In the genomic region with DNA sequence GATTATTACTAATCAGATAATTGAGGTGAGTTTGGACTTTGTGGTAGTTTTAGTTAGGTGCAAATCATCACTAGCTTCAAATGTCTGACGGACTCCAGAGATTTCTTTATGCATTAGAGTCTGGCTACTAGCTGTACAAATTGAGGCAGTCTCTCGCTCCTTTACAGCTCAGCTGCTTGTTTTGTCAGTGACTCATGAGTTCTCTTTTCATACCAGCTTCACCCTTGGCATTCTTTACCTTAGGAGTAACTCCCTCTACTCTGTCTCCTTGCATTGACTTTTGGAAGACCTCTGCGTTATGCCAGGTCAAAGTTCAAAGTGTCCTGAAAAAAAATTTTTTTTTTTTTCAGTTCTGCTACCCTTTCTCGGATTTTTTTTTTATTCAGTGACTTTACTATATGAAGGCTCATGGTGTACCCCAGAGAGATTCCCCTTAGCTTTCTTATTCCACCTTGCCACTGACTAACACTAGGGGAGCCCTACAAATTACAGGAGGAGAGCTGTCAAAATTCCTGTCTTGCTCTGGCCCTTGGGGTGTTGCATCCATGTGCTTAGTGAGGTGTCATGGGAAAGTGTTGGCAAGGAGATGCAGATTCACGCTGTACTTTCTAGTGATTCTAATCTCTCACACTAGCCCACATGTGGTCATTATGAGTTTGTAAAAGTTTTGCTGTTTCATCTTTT, we compare ENCODE assay signal across 2 cellular contexts.
TF ChIP-seq lines count a peak whose summit lies in the region.

No MANE protein-coding gene starts in this region.

TF ChIP-seq in SK-N-SH treated with all-trans-retinoic acid at 6 μM for 48 hours, 23 proteins besides CTCF, POLR2A, EP300 and RAD21 (continued from another document):
- TF ChIP-seq, protein P1, sequence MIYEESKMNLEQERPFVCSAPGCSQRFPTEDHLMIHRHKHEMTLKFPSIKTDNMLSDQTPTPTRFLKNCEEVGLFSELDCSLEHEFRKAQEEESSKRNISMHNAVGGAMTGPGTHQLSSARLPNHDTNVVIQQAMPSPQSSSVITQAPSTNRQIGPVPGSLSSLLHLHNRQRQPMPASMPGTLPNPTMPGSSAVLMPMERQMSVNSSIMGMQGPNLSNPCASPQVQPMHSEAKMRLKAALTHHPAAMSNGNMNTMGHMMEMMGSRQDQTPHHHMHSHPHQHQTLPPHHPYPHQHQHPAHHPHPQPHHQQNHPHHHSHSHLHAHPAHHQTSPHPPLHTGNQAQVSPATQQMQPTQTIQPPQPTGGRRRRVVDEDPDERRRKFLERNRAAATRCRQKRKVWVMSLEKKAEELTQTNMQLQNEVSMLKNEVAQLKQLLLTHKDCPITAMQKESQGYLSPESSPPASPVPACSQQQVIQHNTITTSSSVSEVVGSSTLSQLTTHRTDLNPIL (CRISPR knock-in tag; IDR thresholded peaks at IDR 0.05; ENCODE audit: low read depth) = no peak
- TF ChIP-seq ISL1 (CRISPR knock-in tag; IDR thresholded peaks at IDR 0.05) (peak; percentile 52; the same call in 1 of the 2 replicates), SNAI2 (CRISPR knock-in tag; IDR thresholded peaks at IDR 0.05) (no peak), ESRRG (CRISPR knock-in tag; IDR thresholded peaks at IDR 0.05) (no peak)

TF ChIP-seq in SK-N-SH, 30 proteins besides CTCF, POLR2A, EP300 and RAD21 (continued from another document):
- TF ChIP-seq, protein P2, sequence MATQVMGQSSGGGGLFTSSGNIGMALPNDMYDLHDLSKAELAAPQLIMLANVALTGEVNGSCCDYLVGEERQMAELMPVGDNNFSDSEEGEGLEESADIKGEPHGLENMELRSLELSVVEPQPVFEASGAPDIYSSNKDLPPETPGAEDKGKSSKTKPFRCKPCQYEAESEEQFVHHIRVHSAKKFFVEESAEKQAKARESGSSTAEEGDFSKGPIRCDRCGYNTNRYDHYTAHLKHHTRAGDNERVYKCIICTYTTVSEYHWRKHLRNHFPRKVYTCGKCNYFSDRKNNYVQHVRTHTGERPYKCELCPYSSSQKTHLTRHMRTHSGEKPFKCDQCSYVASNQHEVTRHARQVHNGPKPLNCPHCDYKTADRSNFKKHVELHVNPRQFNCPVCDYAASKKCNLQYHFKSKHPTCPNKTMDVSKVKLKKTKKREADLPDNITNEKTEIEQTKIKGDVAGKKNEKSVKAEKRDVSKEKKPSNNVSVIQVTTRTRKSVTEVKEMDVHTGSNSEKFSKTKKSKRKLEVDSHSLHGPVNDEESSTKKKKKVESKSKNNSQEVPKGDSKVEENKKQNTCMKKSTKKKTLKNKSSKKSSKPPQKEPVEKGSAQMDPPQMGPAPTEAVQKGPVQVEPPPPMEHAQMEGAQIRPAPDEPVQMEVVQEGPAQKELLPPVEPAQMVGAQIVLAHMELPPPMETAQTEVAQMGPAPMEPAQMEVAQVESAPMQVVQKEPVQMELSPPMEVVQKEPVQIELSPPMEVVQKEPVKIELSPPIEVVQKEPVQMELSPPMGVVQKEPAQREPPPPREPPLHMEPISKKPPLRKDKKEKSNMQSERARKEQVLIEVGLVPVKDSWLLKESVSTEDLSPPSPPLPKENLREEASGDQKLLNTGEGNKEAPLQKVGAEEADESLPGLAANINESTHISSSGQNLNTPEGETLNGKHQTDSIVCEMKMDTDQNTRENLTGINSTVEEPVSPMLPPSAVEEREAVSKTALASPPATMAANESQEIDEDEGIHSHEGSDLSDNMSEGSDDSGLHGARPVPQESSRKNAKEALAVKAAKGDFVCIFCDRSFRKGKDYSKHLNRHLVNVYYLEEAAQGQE (IDR thresholded peaks at IDR 0.05; ENCODE audit: low read depth, low read length) = no peak
- TF ChIP-seq RXRA (IDR thresholded peaks at IDR 0.05; ENCODE audit: borderline replicate concordance, low read depth) (no peak), NFIC (IDR thresholded peaks at IDR 0.05; ENCODE audit: borderline replicate concordance) (no peak), GATA2 (CRISPR knock-in tag; IDR thresholded peaks at IDR 0.05) (no peak), JUND (IDR thresholded peaks at IDR 0.05) (no peak), NRF1 (IDR thresholded peaks at IDR 0.05; ENCODE audit: low read depth, low read length) (no peak), TAF1 (IDR thresholded peaks at IDR 0.05; ENCODE audit: borderline replicate concordance, low read depth, low read length) (no peak), POLR2AphosphoS5 (IDR thresholded peaks at IDR 0.05; ENCODE audit: low read depth, low read length) (no peak), MXI1 (IDR thresholded peaks at IDR 0.05; ENCODE audit: low read depth, low read length) (no peak), SMC3 (IDR thresholded peaks at IDR 0.05; ENCODE audit: low read depth, low read length) (no peak), MEF2A (IDR thresholded peaks at IDR 0.05; ENCODE audit: borderline replicate concordance, low read depth) (no peak), RCOR1 (IDR thresholded peaks at IDR 0.05; ENCODE audit: low read length) (no peak), FOSL2 (IDR thresholded peaks at IDR 0.05; ENCODE audit: borderline replicate concordance, low read depth) (no peak), YY1 (IDR thresholded peaks at IDR 0.05; ENCODE audit: low read depth) (no peak), RFX5 (IDR thresholded peaks at IDR 0.05; ENCODE audit: low read length) (no peak), GABPA (IDR thresholded peaks at IDR 0.05; ENCODE audit: low read depth) (no peak)
